In the genomic region with DNA sequence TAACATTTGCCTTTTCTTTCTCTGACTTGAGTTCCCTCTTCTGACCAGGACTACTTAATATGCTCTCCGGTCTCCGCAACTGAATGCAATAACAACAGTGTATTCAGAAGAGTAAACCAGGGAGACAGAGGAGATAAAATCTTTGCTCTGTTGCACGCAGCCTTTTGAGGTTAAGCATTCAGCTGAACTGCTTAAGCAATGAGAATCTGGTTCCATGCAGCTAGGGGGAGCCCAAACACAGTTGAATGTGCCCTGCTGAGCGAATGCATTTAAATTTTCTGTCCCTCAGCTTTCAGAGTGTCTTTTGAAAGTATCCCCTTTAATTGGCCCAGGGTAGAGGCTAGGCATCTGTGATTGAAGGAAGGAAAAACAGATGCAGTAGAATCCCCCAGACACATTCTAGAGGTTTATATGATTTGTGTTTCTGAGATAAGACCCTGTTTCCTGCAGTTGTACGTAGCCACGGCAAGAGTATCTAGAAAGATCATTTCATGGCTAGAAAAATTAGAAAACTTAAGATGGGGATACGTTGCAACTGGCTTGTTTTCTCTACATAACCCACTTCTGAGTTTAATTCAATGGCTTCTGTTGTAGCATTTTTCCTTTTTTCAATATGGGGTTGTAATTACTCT, we compare ENCODE assay signal across 8 cellular contexts.
DNase-seq lines count a peak whose midpoint lies in the region; ATAC-seq and TF ChIP-seq lines count a peak whose summit lies in the region.

No MANE protein-coding gene starts in this region.

- H3K27ac ChIP-seq in DOHH2 (ENCODE audit: low read depth, low read length) (no peak overlapping the region), left ventricle myocardium inferior (replicated peaks) (no peak overlapping the region)

- peak overlapping the region; percentile 18; the same call in 1 of the 2 replicates for H3K4me2 ChIP-seq in DOHH2 (ENCODE audit: low read length)

- no peaks in the 10 kb centered on the region for H3K9me3 ChIP-seq in DOHH2 (ENCODE audit: control insufficient read depth, insufficient read depth, low read length)
- no peaks in the 10 kb centered on the region for H3K9me3 ChIP-seq in adipocyte (ENCODE audit: control insufficient read depth, low read length)
- H3K9me3 ChIP-seq in left ventricle myocardium inferior (replicated peaks) = no peaks in the 10 kb centered on the region

- no peaks in the 10 kb centered on the region for H3K9me2 ChIP-seq in DOHH2 (replicated peaks; ENCODE audit: control insufficient read depth, low read length)

- H4K20me1 ChIP-seq in DOHH2 (ENCODE audit: control insufficient read depth, insufficient read depth, low read depth, low read length) = no peaks in the 10 kb centered on the region

- H3K27me3 ChIP-seq in DOHH2 (ENCODE audit: control insufficient read depth, low read length) (no peaks in the 10 kb centered on the region), adipocyte (replicated peaks; ENCODE audit: control insufficient read depth, insufficient read depth, low read length) (no peaks in the 10 kb centered on the region), left ventricle myocardium inferior (ENCODE audit: low read depth) (no peaks in the 10 kb centered on the region)

- ATAC-seq in GM19438 (IDR thresholded peaks at IDR 0.05; ENCODE audit: low read depth, unreplicated experiment) (peak; percentile 58), HG03460 (IDR thresholded peaks at IDR 0.05; ENCODE audit: unreplicated experiment) (peak; percentile 49)

- H3K79me2 ChIP-seq in DOHH2 (ENCODE audit: control insufficient read depth, low read length) = no peaks in the 10 kb centered on the region

- H3K36me3 ChIP-seq in DOHH2 (ENCODE audit: control insufficient read depth, low read length) (no peaks in the 10 kb centered on the region), adipocyte (ENCODE audit: control insufficient read depth, insufficient read depth, low read length, severe bottlenecking) (no peaks in the 10 kb centered on the region), left ventricle myocardium inferior (no peaks in the 10 kb centered on the region)

- H3K9ac ChIP-seq in adipocyte (ENCODE audit: low read length) = peak overlapping the region; percentile 11

- H3K4me3 ChIP-seq in DOHH2 (ENCODE audit: low read length) (0 out of 2 replicates have a peak overlapping the region, but pooled peaks have one; percentile 8), adipocyte (ENCODE audit: low read length) (no peak overlapping the region), left ventricle myocardium inferior (no peak overlapping the region)

- DNase-seq in NCI-H524 (lab: John Stamatoyannopoulos, UW) (peak; percentile 43 to 89), adipocyte (ENCODE audit: low read depth) (peak; percentile 92), left ventricle myocardium inferior (peak; percentile 24), putamen (ENCODE audit: low spot score) (peak; percentile 80), 8988T (no peak)

- no peaks in the 10 kb centered on the region for H3F3A ChIP-seq in DOHH2 (ENCODE audit: control insufficient read depth, insufficient read depth)

- TF ChIP-seq CTCF in DOHH2 (IDR thresholded peaks at IDR 0.05; ENCODE audit: low read depth, low read length, poor library complexity, severe bottlenecking) (peak; percentile 79), left ventricle myocardium inferior (IDR thresholded peaks at IDR 0.05; ENCODE audit: borderline replicate concordance) (peak; percentile 75)

- intact Hi-C loops in left ventricle myocardium inferior (cut with micrococcal nuclease) = no loop called here

- H3K4me1 ChIP-seq in DOHH2 (ENCODE audit: control insufficient read depth, low read length) (peaks cover 5% of the 10 kb centered on the region), adipocyte (ENCODE audit: control insufficient read depth, insufficient read depth, low read length) (peaks cover 3% of the 10 kb centered on the region), left ventricle myocardium inferior (no peaks in the 10 kb centered on the region)
